8 cellular contexts compared by ENCODE assay signal in genomic region chr3:14143826-14144225, GRCh38. TPM values are rescaled to one million over a fixed set of nuclear protein-coding genes. Genes with fewer than 3 reads are reported as not detected.
DNase-seq lines count a peak whose midpoint lies in the region; ATAC-seq and TF ChIP-seq lines count a peak whose summit lies in the region.

No MANE protein-coding gene starts in this region.

- peak overlapping the region; percentile 86 to 97 (median 90) for H3K27ac ChIP-seq in gastroesophageal sphincter

- H3K9me3 Mint-ChIP-seq in T-helper 2 cell treated with Interferon-gamma antibody and Interleukin-4, amounts not matched to agents 5 μg/mL and 100 μg/mL, for 36 hours, result no peaks in the 10 kb centered on the region
- H3K9me3 Mint-ChIP-seq in activated B cell treated with CpG ODN at 0.5 μM for 24 hours, result no peaks in the 10 kb centered on the region

- no peak for DNase-seq in T-helper 2 cell treated with Interferon-gamma antibody and Interleukin-4, amounts not matched to agents 5 μg/mL and 100 μg/mL, for 36 hours (ENCODE audit: low spot score)
- DNase-seq in T-helper 2 cell, result no peak
- no peak for DNase-seq in activated B cell treated with CpG ODN at 0.5 μM for 24 hours
- DNase-seq in pulmonary artery endothelial cell (ENCODE audit: low read depth, low spot score), result peak; percentile 87

- POLR2A ChIA-PET in activated B cell treated with CpG ODN at 0.5 μM for 24 hours (lab: Charles Lee), result interaction anchor here (1.8 kb wide), 1 partner anchor 19 kb away, joined by 16 read pairs; the partner anchor contains the start of genes CHCHD4 and TMEM43

- ATAC-seq in activated B cell treated with CpG ODN at 0.5 μM for 24 hours (ENCODE audit: low read depth) (no peak), gastroesophageal sphincter (peak; percentile 85), GM21526 (IDR thresholded peaks at IDR 0.05; ENCODE audit: low FRiP score, unreplicated experiment) (no peak), GM19324 (IDR thresholded peaks at IDR 0.05; ENCODE audit: low FRiP score, unreplicated experiment) (no peak), GM18858 (IDR thresholded peaks at IDR 0.05; ENCODE audit: unreplicated experiment) (no peak)

- H3K4me3 ChIP-seq in gastroesophageal sphincter, result peak overlapping the region in 1 of 2 donors; percentile 23

- H3K27ac Mint-ChIP-seq in T-helper 2 cell treated with Interferon-gamma antibody and Interleukin-4, amounts not matched to agents 5 μg/mL and 100 μg/mL, for 36 hours, result peak overlapping the region; percentile 96
- H3K27ac Mint-ChIP-seq in activated B cell treated with CpG ODN at 0.5 μM for 24 hours, result peak overlapping the region; percentile 96

- H3K27me3 ChIP-seq in gastroesophageal sphincter, result no peaks in the 10 kb centered on the region

- TF ChIP-seq CTCF in activated B cell treated with CpG ODN at 0.5 μM for 24 hours (IDR thresholded peaks at IDR 0.05) (no peak), gastroesophageal sphincter (IDR thresholded peaks at IDR 0.05) (no peak)

- H3K4me3 Mint-ChIP-seq in T-helper 2 cell treated with Interferon-gamma antibody and Interleukin-4, amounts not matched to agents 5 μg/mL and 100 μg/mL, for 36 hours, result no peak overlapping the region
- H3K4me3 Mint-ChIP-seq in activated B cell treated with CpG ODN at 0.5 μM for 24 hours, result no peak overlapping the region

- no peak for TF ChIP-seq POLR2A in gastroesophageal sphincter (IDR thresholded peaks at IDR 0.05)

- no peak for TF ChIP-seq EP300 in gastroesophageal sphincter (IDR thresholded peaks at IDR 0.05)

- peaks cover 32% of the 10 kb centered on the region for H3K4me1 Mint-ChIP-seq in T-helper 2 cell treated with Interferon-gamma antibody and Interleukin-4, amounts not matched to agents 5 μg/mL and 100 μg/mL, for 36 hours (ENCODE audit: low read depth)
- H3K4me1 Mint-ChIP-seq in activated B cell treated with CpG ODN at 0.5 μM for 24 hours, result peaks cover 20% of the 10 kb centered on the region

- H3K4me1 ChIP-seq in gastroesophageal sphincter, result peaks cover 9 to 77% (median 31%) of the 10 kb centered on the region in 3 donors

- peaks cover 0 to 72% of the 10 kb centered on the region in 2 donors for H3K36me3 ChIP-seq in gastroesophageal sphincter

- H3K9me3 ChIP-seq in gastroesophageal sphincter, result no peaks in the 10 kb centered on the region

- peaks cover 42% of the 10 kb centered on the region for H3K36me3 Mint-ChIP-seq in T-helper 2 cell treated with Interferon-gamma antibody and Interleukin-4, amounts not matched to agents 5 μg/mL and 100 μg/mL, for 36 hours (ENCODE audit: low read depth)
- peaks cover 76% of the 10 kb centered on the region for H3K36me3 Mint-ChIP-seq in activated B cell treated with CpG ODN at 0.5 μM for 24 hours (ENCODE audit: low read depth)

- CTCF ChIA-PET in activated B cell treated with CpG ODN at 0.5 μM for 24 hours (lab: Charles Lee), result interaction anchor here (0.8 to 1.6 kb wide), 2 partner anchors 35 to 247 kb away, joined by 4 to 6 read pairs; partner anchors contain the start of genes LSM3 and XPC

- intact Hi-C loops in activated B cell treated with CpG ODN at 0.5 μM for 24 hours (cut with micrococcal nuclease), result loop anchor here (1.0 kb wide), 2 partner anchors 20 to 34 kb away; partner anchors contain the start of genes CHCHD4, LSM3 and XPC

- H3K27me3 Mint-ChIP-seq in T-helper 2 cell treated with Interferon-gamma antibody and Interleukin-4, amounts not matched to agents 5 μg/mL and 100 μg/mL, for 36 hours (ENCODE audit: low read depth), result no peaks in the 10 kb centered on the region
- H3K27me3 Mint-ChIP-seq in activated B cell treated with CpG ODN at 0.5 μM for 24 hours, result no peaks in the 10 kb centered on the region

- 0 to 3% methylated on average over 1 to 3 of the region's 3 CpGs for WGBS in gastroesophageal sphincter (ENCODE audit: low coverage in 1 of 2), 2 donors

RNA-seq across cellular contexts. Expression of gene TMEM43, which starts 19.0 kb away (rescaled TPM):
- 30.7 and 32.3 TPM in 2 replicates for total RNA-seq in activated B cell treated with CpG ODN at 0.5 μM for 24 hours
- 100 to 1,000 TPM; 115 to 227 (median 183) TPM for total RNA-seq in gastroesophageal sphincter
- total RNA-seq in pulmonary artery endothelial cell, result 103 and 145 TPM in 2 replicates

RNA-seq across cellular contexts. Expression of gene CHCHD4, which starts 19.2 kb away (rescaled TPM):
- 9.2 and 9.8 TPM in 2 replicates for total RNA-seq in activated B cell treated with CpG ODN at 0.5 μM for 24 hours
- 10 to 100 TPM; 14.5 to 32.9 (median 25.7) TPM for total RNA-seq in gastroesophageal sphincter
- 17.9 and 20.4 TPM in 2 replicates for total RNA-seq in pulmonary artery endothelial cell

RNA-seq across cellular contexts. Expression of gene XPC, which starts 34.6 kb away (rescaled TPM):
- total RNA-seq in activated B cell treated with CpG ODN at 0.5 μM for 24 hours (35.4 and 35.6 TPM in 2 replicates), gastroesophageal sphincter (10 to 100 TPM; 27.6 to 73.0 (median 34.4) TPM), pulmonary artery endothelial cell (44.0 and 45.8 TPM in 2 replicates)

RNA-seq across cellular contexts. Expression of gene LSM3, which starts 34.8 kb away (rescaled TPM):
- total RNA-seq in activated B cell treated with CpG ODN at 0.5 μM for 24 hours, result 12.9 and 14.2 TPM in 2 replicates
- total RNA-seq in gastroesophageal sphincter, result 10 to 100 TPM in 3 of 4 donors, 1 to 10 TPM in 1; 7.9 to 15.6 (median 12.7) TPM
- 8.8 and 9.5 TPM in 2 replicates for total RNA-seq in pulmonary artery endothelial cell
